Comparison of ENCODE assay signal across 22 cellular contexts in genomic region chr2:36416370-36417165, GRCh38.
A peak's percentile ranks its signal among the peaks of the same experiment; 100 is the strongest.
DNase-seq lines count a peak whose midpoint lies in the region; ATAC-seq and TF ChIP-seq lines count a peak whose summit lies in the region.
"Had no signal": no experiment of that assay in that cellular context is flagged by ENCODE, and none has a peak within 500 bp of the region (broad histone marks: within the 10 kb centered on the region; RNA-seq: fewer than 3 reads in every experiment).

No MANE protein-coding gene starts in this region.

- H3K79me2 ChIP-seq in mammary epithelial cell (ENCODE audit: insufficient read depth, low read length): peaks cover 96% of the 10 kb centered on the region

- no peak overlapping the region for H3K9ac ChIP-seq in mammary epithelial cell (ENCODE audit: insufficient read depth, low read length)
- no peak overlapping the region for H3K9ac ChIP-seq in colonic mucosa (ENCODE audit: low read depth in 2 of 2, low read length in 2 of 2)

- H3K4me2 ChIP-seq in mammary epithelial cell (ENCODE audit: insufficient read depth, low read depth, low read length): no peak overlapping the region

- H3K27me3 ChIP-seq in breast epithelium: no peaks in the 10 kb centered on the region
- H3K27me3 ChIP-seq in mammary epithelial cell (ENCODE audit: insufficient read depth, low read length): no peaks in the 10 kb centered on the region
- no peaks in the 10 kb centered on the region for H3K27me3 ChIP-seq in colonic mucosa
- H3K27me3 ChIP-seq in right cardiac atrium (ENCODE audit: control insufficient read depth, insufficient read depth): no peaks in the 10 kb centered on the region
- no peaks in the 10 kb centered on the region for H3K27me3 ChIP-seq in aorta (ENCODE audit: control insufficient read depth in 1 of 2, insufficient read depth in 2 of 2, low read length in 1 of 2)

- dilution Hi-C loops in mammary epithelial cell (cut with HindIII; ENCODE audit: low sequenced_read_pairs): no loop called here

- peak; percentile 57 to 88 for ATAC-seq in right cardiac atrium
- ATAC-seq in aorta (ENCODE audit: low FRiP score): peak; percentile 36

- DNase-seq in breast epithelium (ENCODE audit: low spot score in 2 of 2) (no peak), mammary epithelial cell (no peak), colonic mucosa (peak; percentile 60), right cardiac atrium (peak; percentile 50 to 79 (median 70)), aorta (no peak), GM20000 (ENCODE audit: low spot score) (no peak), NCI-H1417 (lab: John Stamatoyannopoulos, UW) (no peak)
- no peak for DNase-seq in activated T-cell treated with anti-CD3 and anti-CD28 coated beads, Interleukin-2, amount 50 U/mL, for 1 hour
- DNase-seq: 8988T; activated CD4-positive, CD25-positive, alpha-beta regulatory T cell; EL; Kasumi-1; midbrain; NCI-H1092; NCI-H2081; NCI-H510A treated with DMSO at 0.1 percent for 48 hours; RPMI8226; stimulated activated naive CD4-positive, alpha-beta T cell treated with Interleukin-2 at 50 U/mL for 16 hours; T1000; trophoblast cell had no signal

- no peak for TF ChIP-seq CTCF in breast epithelium (IDR thresholded peaks at IDR 0.05)
- TF ChIP-seq CTCF in mammary epithelial cell (conservative IDR thresholded peaks at IDR 0.05 in 1 of 2, IDR thresholded peaks at IDR 0.05 in 1 of 2; ENCODE audit: extremely low read depth in 1 of 2, insufficient read depth in 1 of 2, low read depth in 1 of 2, low read length in 2 of 2): no peak
- no peak for TF ChIP-seq CTCF in colonic mucosa (IDR thresholded peaks at IDR 0.05)
- no peak for TF ChIP-seq CTCF in GM20000 (IDR thresholded peaks at IDR 0.05; ENCODE audit: extremely low read depth, missing control alignments)

- no peak overlapping the region for H2AFZ ChIP-seq in mammary epithelial cell (ENCODE audit: low read depth, low read length)

- no peaks in the 10 kb centered on the region for H4K20me1 ChIP-seq in mammary epithelial cell (ENCODE audit: insufficient read depth, low read length)

- no TSS peak for BruUV-seq in mammary epithelial cell (replicated peaks; lab: Mats Ljungman, UMichigan)

- 72% methylated on average over 7 of the region's 8 CpGs for WGBS in mammary epithelial cell (ENCODE audit: low coverage, missing lambda C conversion rate)
- 57% methylated on average over 8 of the region's 8 CpGs for WGBS in right cardiac atrium
- WGBS in aorta, 2 donors: 41 to 49% methylated on average over 8 of the region's 8 CpGs

- H3K36me3 ChIP-seq in breast epithelium: no peaks in the 10 kb centered on the region
- no peaks in the 10 kb centered on the region for H3K36me3 ChIP-seq in mammary epithelial cell (ENCODE audit: insufficient read depth, low read length)
- H3K36me3 ChIP-seq in colonic mucosa: no peaks in the 10 kb centered on the region
- H3K36me3 ChIP-seq in aorta (ENCODE audit: control insufficient read depth in 1 of 2, insufficient read depth in 2 of 2, low read length in 1 of 2): peaks cover 0 to 3% of the 10 kb centered on the region in 2 donors
- H3K36me3 ChIP-seq: HAP-1 had no signal

- no peaks in the 10 kb centered on the region for H3K9me3 ChIP-seq in breast epithelium
- H3K9me3 ChIP-seq in mammary epithelial cell (replicated peaks; ENCODE audit: insufficient read depth, low read length): no peaks in the 10 kb centered on the region
- H3K9me3 ChIP-seq in colonic mucosa: no peaks in the 10 kb centered on the region
- H3K9me3 ChIP-seq in right cardiac atrium (ENCODE audit: control insufficient read depth, low read length): no peaks in the 10 kb centered on the region
- no peaks in the 10 kb centered on the region for H3K9me3 ChIP-seq in aorta (ENCODE audit: control insufficient read depth, low read length)
- H3K9me3 ChIP-seq: HAP-1 had no signal

- peak overlapping the region; percentile 4 to 31 for H3K27ac ChIP-seq in breast epithelium
- H3K27ac ChIP-seq in mammary epithelial cell (ENCODE audit: insufficient read depth, low read depth, low read length): no peak overlapping the region
- H3K27ac ChIP-seq in colonic mucosa: no peak overlapping the region
- H3K27ac ChIP-seq in right cardiac atrium (ENCODE audit: low read length): no peak overlapping the region
- peak overlapping the region in 1 of 2 donors; percentile 33 for H3K27ac ChIP-seq in aorta (ENCODE audit: low read depth in 1 of 2, low read length in 2 of 2)

- CTCF ChIA-PET in mammary epithelial cell (lab: Charles Lee; ENCODE audit: low non-redundant PET): no interaction called here

- peaks cover 3 to 14% of the 10 kb centered on the region in 2 donors for H3K4me1 ChIP-seq in breast epithelium
- no peaks in the 10 kb centered on the region for H3K4me1 ChIP-seq in mammary epithelial cell (ENCODE audit: insufficient read depth, low read length)
- H3K4me1 ChIP-seq in colonic mucosa: no peaks in the 10 kb centered on the region
- H3K4me1 ChIP-seq in right cardiac atrium (ENCODE audit: control insufficient read depth, insufficient read depth, low read length): peaks cover 15% of the 10 kb centered on the region
- H3K4me1 ChIP-seq in aorta (ENCODE audit: control insufficient read depth in 1 of 2, insufficient read depth in 2 of 2, low read length in 2 of 2): peaks cover 14 to 30% of the 10 kb centered on the region in 2 donors

- in situ Hi-C loops in mammary epithelial cell (cut with MboI; ENCODE audit: low sequenced_read_pairs in 2 of 2): no loop called here

- intact Hi-C loops in breast epithelium (cut with DNase I; ENCODE audit: low total_unique reads): loop anchor here (10.0 kb wide), 1 partner anchor 1118 kb away; no protein-coding TSS in a partner anchor
- intact Hi-C loops in mammary epithelial cell (cut with micrococcal nuclease): no loop called here
- intact Hi-C loops in colonic mucosa (cut with DNase I): no loop called here
- intact Hi-C loops in right cardiac atrium (cut with DNase I): loop anchor here in 2 of 4 donors (5.0 to 10.0 kb wide), 2 partner anchors 46 to 48 kb away; no protein-coding TSS in a partner anchor
- intact Hi-C loops in aorta (cut with DNase I): no loop called here

- H3K4me3 ChIP-seq in breast epithelium (no peak overlapping the region), mammary epithelial cell (replicated peaks in 1 of 3; ENCODE audit: insufficient read depth in 1 of 3, low read depth in 2 of 3, low read length in 3 of 3) (no peak overlapping the region), colonic mucosa (no peak overlapping the region), right cardiac atrium (ENCODE audit: low read length) (no peak overlapping the region), aorta (ENCODE audit: low read length in 2 of 2) (no peak overlapping the region)
- H3K4me3 ChIP-seq: HAP-1, skin epidermis had no signal

- no peak for TF ChIP-seq POLR2A in breast epithelium (IDR thresholded peaks at IDR 0.05)

Comparison
In these comparisons a context has a peak if more than half of its experiments do, and no peak if none do; other contexts are left out.
1. H3K27ac ChIP-seq: peak in breast epithelium (2 of 2); none in mammary epithelial cell (single experiment), colonic mucosa (single experiment) and right cardiac atrium (single experiment).
2. DNase-seq: peak in colonic mucosa (single experiment) and right cardiac atrium (3 of 3); none in breast epithelium (0 of 2), mammary epithelial cell (single experiment), aorta (0 of 2), GM20000 (single experiment), activated T-cell treated with anti-CD3 and anti-CD28 coated beads, Interleukin-2, amount 50 U/mL, for 1 hour (single experiment) and NCI-H1417 (0 of 3).